In the genomic region with DNA sequence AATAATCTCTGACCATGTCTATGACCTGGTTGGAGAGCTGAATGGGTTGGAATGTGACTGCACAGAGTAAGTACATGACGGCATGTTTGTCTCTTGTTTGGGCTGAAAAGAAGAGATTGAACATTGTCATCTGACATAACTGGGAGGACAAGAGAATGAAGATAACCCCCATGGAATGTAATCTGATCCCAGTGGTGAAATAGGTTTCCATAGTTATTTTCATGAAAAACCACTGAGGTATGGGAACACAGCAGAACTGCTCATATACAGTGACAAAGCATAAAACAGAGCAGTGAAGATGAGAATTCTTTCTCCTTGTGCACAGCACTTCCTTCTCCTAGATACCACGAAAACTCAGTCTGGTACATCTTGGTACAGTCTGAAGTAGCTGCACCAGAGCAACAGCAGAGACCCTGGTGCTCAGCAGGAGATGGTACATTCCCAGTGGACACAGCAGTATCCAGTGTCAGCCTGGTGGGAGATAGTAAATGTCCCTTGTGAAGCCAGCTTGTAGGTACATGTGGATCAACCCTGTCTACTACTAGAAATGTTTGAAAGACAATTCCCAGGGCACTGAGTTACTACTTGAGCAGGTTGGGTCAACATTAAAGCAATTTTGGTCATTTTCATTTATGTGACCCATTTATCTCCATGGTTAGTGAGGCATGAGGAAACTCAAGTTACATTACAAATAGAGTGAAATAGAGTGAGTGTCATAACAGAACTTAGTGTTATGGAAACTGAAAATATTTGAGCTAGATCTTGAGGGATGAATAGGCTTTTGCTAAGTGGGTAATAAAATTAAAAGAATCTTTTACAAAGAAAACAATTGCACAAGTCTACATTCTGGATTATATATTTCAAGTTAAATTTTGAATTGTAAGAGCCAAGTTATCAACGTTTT, we compare ENCODE assay signal across 12 cellular contexts.
DNase-seq lines count a peak whose midpoint lies in the region; ATAC-seq and TF ChIP-seq lines count a peak whose summit lies in the region.
"Had no signal": no experiment of that assay in that cellular context is flagged by ENCODE, and none has a peak within 500 bp of the region (broad histone marks: within the 10 kb centered on the region; RNA-seq: fewer than 3 reads in every experiment).

No MANE protein-coding gene starts in this region.

- no peaks in the 10 kb centered on the region for H3K27me3 Mint-ChIP-seq in H9 (ENCODE audit: low read depth)
- no peaks in the 10 kb centered on the region for H3K27me3 Mint-ChIP-seq in effector memory CD8-positive, alpha-beta T cell

- no peak overlapping the region for H4K8ac ChIP-seq in H9 (replicated peaks; ENCODE audit: insufficient read length, low read depth, low read length)

- no peak overlapping the region for H2BK5ac ChIP-seq in H9 (ENCODE audit: insufficient read length, low read length)

- H3K4ac ChIP-seq in H9 (ENCODE audit: low read depth, low read length) = no peak overlapping the region

- intact Hi-C loops in posterior cingulate gyrus (cut with DNase I) = no loop called here

- TF ChIP-seq CTCF in foreskin fibroblast (IDR thresholded peaks at IDR 0.05; ENCODE audit: low read depth, low read length) = no peak
- no peak for TF ChIP-seq CTCF in H9 (conservative IDR thresholded peaks at IDR 0.05)

- no peaks in the 10 kb centered on the region for H3K36me3 Mint-ChIP-seq in H9 (ENCODE audit: insufficient read depth in 1 of 3, low read depth in 3 of 3)
- H3K36me3 Mint-ChIP-seq in effector memory CD8-positive, alpha-beta T cell (ENCODE audit: insufficient read depth) = no peaks in the 10 kb centered on the region
- H3K36me3 Mint-ChIP-seq: immature natural killer cell had no signal

- H3K79me2 ChIP-seq in H9 (ENCODE audit: insufficient read depth, low read length) = no peaks in the 10 kb centered on the region

- no peak overlapping the region for H3K4me2 ChIP-seq in H9 (ENCODE audit: insufficient read depth, insufficient read length, low read length)

- no peaks in the 10 kb centered on the region for H3K9me3 Mint-ChIP-seq in H9
- H3K9me3 Mint-ChIP-seq in effector memory CD8-positive, alpha-beta T cell = no peaks in the 10 kb centered on the region
- H3K9me3 Mint-ChIP-seq: immature natural killer cell had no signal

- H3K79me1 ChIP-seq in H9 (ENCODE audit: insufficient read depth, low read depth, low read length, poor library complexity, severe bottlenecking) = no peaks in the 10 kb centered on the region

- no peak overlapping the region for H3K23ac ChIP-seq in H9 (ENCODE audit: insufficient read length, low read depth, low read length)

- no peak overlapping the region for H2BK20ac ChIP-seq in H9 (ENCODE audit: low read depth, low read length, poor library complexity, severe bottlenecking)

- no peak overlapping the region for H2BK15ac ChIP-seq in H9 (ENCODE audit: low read depth, low read length)

- H4K5ac ChIP-seq in H9 (ENCODE audit: insufficient read length, low read depth, low read length) = no peak overlapping the region

- H2BK12ac ChIP-seq in H9 (ENCODE audit: insufficient read length, low read depth, low read length) = no peak overlapping the region

- no peaks in the 10 kb centered on the region for H3K27me3 ChIP-seq in H9 (ENCODE audit: insufficient read depth, low read length)

- no peaks in the 10 kb centered on the region for H3K9me3 ChIP-seq in H9 (ENCODE audit: control insufficient read depth, low read depth, low read length)

- no peak overlapping the region for H3K27ac ChIP-seq in H9 (ENCODE audit: insufficient read length, low read depth, low read length)

- no peaks in the 10 kb centered on the region for H3K4me1 Mint-ChIP-seq in H9
- no peaks in the 10 kb centered on the region for H3K4me1 Mint-ChIP-seq in effector memory CD8-positive, alpha-beta T cell (ENCODE audit: low read depth in 2 of 2)
- H3K4me1 Mint-ChIP-seq: immature natural killer cell had no signal

- no peak overlapping the region for H3K27ac Mint-ChIP-seq in H9
- no peak overlapping the region for H3K27ac Mint-ChIP-seq in effector memory CD8-positive, alpha-beta T cell
- H3K27ac Mint-ChIP-seq: immature natural killer cell had no signal

- ATAC-seq in GM21576 (IDR thresholded peaks at IDR 0.05; ENCODE audit: unreplicated experiment) = peak; percentile 62
- ATAC-seq in effector memory CD8-positive, alpha-beta T cell (replicated peaks) = no peak

- H3K4me1 ChIP-seq in H9 (ENCODE audit: insufficient read depth, low read length) = no peaks in the 10 kb centered on the region

- H2AK5ac ChIP-seq in H9 (ENCODE audit: insufficient read length, low read length) = no peak overlapping the region

- no peak overlapping the region for H3K9ac ChIP-seq in H9 (ENCODE audit: extremely low read depth, insufficient read length, low read length)

- H4K20me1 ChIP-seq in H9 (ENCODE audit: control insufficient read depth, insufficient read depth, insufficient read length) = no peaks in the 10 kb centered on the region

- no CpG with 5 or more reads among the region's 3 CpGs for WGBS in H9 (ENCODE audit: extremely low coverage, insufficient read length, low lambda C conversion rate)

- DNase-seq in GM03348 (ENCODE audit: low spot score) = peak; percentile 34
- peak; percentile 26 to 62 for DNase-seq in NCI-H1930 (lab: John Stamatoyannopoulos, UW)
- peak; percentile 45 to 68 for DNase-seq in foreskin fibroblast
- DNase-seq in H9 = no peak
- no peak for DNase-seq in effector memory CD8-positive, alpha-beta T cell
- DNase-seq in posterior cingulate gyrus = no peak
- DNase-seq in DMS79 treated with DMSO at 0.1 percent for 48 hours (lab: John Stamatoyannopoulos, UW) = no peak
- DNase-seq: activated CD4-positive, CD25-positive, alpha-beta regulatory T cell; immature natural killer cell; NCI-H524 treated with DMSO at 0.1 percent for 48 hours; stimulated activated CD4-positive, alpha-beta T cell treated with anti-CD3 and anti-CD28 coated beads, Interleukin-15, amount 100 ng/mL, for 24 hours had no signal

- H3K23me2 ChIP-seq in H9 (ENCODE audit: insufficient read length, low read depth, low read length, poor library complexity, severe bottlenecking) = no peaks in the 10 kb centered on the region

- no peak overlapping the region for H2AFZ ChIP-seq in H9 (ENCODE audit: low read length)

- H4K91ac ChIP-seq in H9 (ENCODE audit: insufficient read length, low read depth, low read length) = no peak overlapping the region

- no peak overlapping the region for H3K4me3 ChIP-seq in foreskin fibroblast (ENCODE audit: low read depth in 1 of 2, low read length in 2 of 2)

- no peak overlapping the region for H3K14ac ChIP-seq in H9 (ENCODE audit: insufficient read depth, low read length)

- no peak overlapping the region for H3K18ac ChIP-seq in H9 (ENCODE audit: insufficient read length, low read depth, low read length)

- H3T11ph ChIP-seq in H9 (ENCODE audit: low read length) = no peak overlapping the region

- no peak overlapping the region for H2BK120ac ChIP-seq in H9 (ENCODE audit: low read depth, low read length, poor library complexity, severe bottlenecking)

- H3K56ac ChIP-seq in H9 (ENCODE audit: insufficient read length, low read depth, low read length) = no peak overlapping the region

- H3K4me3 Mint-ChIP-seq in H9 = no peak overlapping the region
- H3K4me3 Mint-ChIP-seq in effector memory CD8-positive, alpha-beta T cell = no peak overlapping the region
- H3K4me3 Mint-ChIP-seq: immature natural killer cell had no signal

Comparison
In these comparisons a context has a peak if more than half of its experiments do, and no peak if none do; other contexts are left out.
1. DNase-seq: peak in GM03348 (single experiment), NCI-H1930 (2 of 2) and foreskin fibroblast (2 of 2); none in H9 (single experiment), effector memory CD8-positive, alpha-beta T cell (0 of 3), posterior cingulate gyrus (0 of 10) and DMS79 treated with DMSO at 0.1 percent for 48 hours (single experiment).